In genomic region chr15:88241060-88241459, GRCh38 we compare ENCODE assay signal across 23 cellular contexts. TPM values are rescaled to one million over a fixed set of nuclear protein-coding genes. Genes with fewer than 3 reads are reported as not detected.
"Had no signal": no experiment of that assay in that cellular context is flagged by ENCODE, and none has a peak within 500 bp of the region (broad histone marks: within the 10 kb centered on the region; RNA-seq: fewer than 3 reads in every experiment).

No MANE protein-coding gene starts in this region.

- ATAC-seq: activated CD8-positive, alpha-beta memory T cell treated with anti-CD3 and anti-CD28 coated beads, Interleukin-2, amount 10 ng/mL, durations not matched to agents 7 days and 5 days; gastrocnemius medialis; heart right ventricle; left lung; upper lobe of right lung had no signal

- H3K4me1 Mint-ChIP-seq: activated CD8-positive, alpha-beta memory T cell treated with anti-CD3 and anti-CD28 coated beads, Interleukin-2, amount 10 ng/mL, durations not matched to agents 7 days and 5 days; central memory CD8-positive, alpha-beta T cell had no signal

- H3K27me3 Mint-ChIP-seq: brain had no signal

- H3K9me3 ChIP-seq: gastrocnemius medialis, left lung, ovary, testis, upper lobe of right lung had no signal

- H3K4me3 Mint-ChIP-seq: activated CD8-positive, alpha-beta memory T cell treated with anti-CD3 and anti-CD28 coated beads, Interleukin-2, amount 10 ng/mL, durations not matched to agents 7 days and 5 days; activated naive CD8-positive, alpha-beta T cell; activated T-cell treated with anti-CD3 and anti-CD28 coated beads, Interleukin-2, amount 50 U/mL, for 24 hours; brain; central memory CD8-positive, alpha-beta T cell; neural crest cell; stimulated activated naive CD8-positive, alpha-beta T cell treated with anti-CD3 and anti-CD28 coated beads, Interleukin-15, Interleukin-2, amounts not matched to agents 100 ng/mL and 50 ng/mL, for 24 hours had no signal

- H3K27ac ChIP-seq: epithelial cell of prostate, gastrocnemius medialis, heart right ventricle, left lung, ovary, testis, upper lobe of right lung had no signal

- DNase-seq: activated CD4-positive, alpha-beta T cell treated with anti-CD3 and anti-CD28 coated beads for 1 hour; activated CD4-positive, alpha-beta T cell treated with anti-CD3 and anti-CD28 coated beads, Interleukin-2, amount 50 U/mL, for 48 hours; activated CD8-positive, alpha-beta memory T cell treated with anti-CD3 and anti-CD28 coated beads, Interleukin-2, amount 10 ng/mL, durations not matched to agents 7 days and 5 days; activated effector memory CD4-positive, alpha-beta T cell treated with anti-CD3 and anti-CD28 coated beads, Interleukin-2, amount 50 U/mL, for 16 hours; activated T-cell treated with anti-CD3 and anti-CD28 coated beads, Interleukin-2, amount 50 U/mL, for 24 hours; amygdala; cortex of kidney; effector memory CD4-positive, alpha-beta T cell; gastrocnemius medialis; heart right ventricle; islet precursor cell; left lung; ovary; stimulated activated CD4-positive, alpha-beta T cell treated with anti-CD3 and anti-CD28 coated beads, Interleukin-4, amount 100 ng/mL, for 1 hour; stimulated activated CD8-positive, alpha-beta memory T cell treated with anti-CD3 and anti-CD28 coated beads, Interleukin-4, amount 100 ng/mL, for 48 hours; testis had no signal

- H3K36me3 Mint-ChIP-seq: activated CD8-positive, alpha-beta memory T cell treated with anti-CD3 and anti-CD28 coated beads, Interleukin-2, amount 10 ng/mL, durations not matched to agents 7 days and 5 days; activated naive CD8-positive, alpha-beta T cell had no signal

- H3K9me3 Mint-ChIP-seq: activated T-cell treated with anti-CD3 and anti-CD28 coated beads, Interleukin-2, amount 50 U/mL, for 24 hours; central memory CD8-positive, alpha-beta T cell; neural crest cell; stimulated activated naive CD8-positive, alpha-beta T cell treated with anti-CD3 and anti-CD28 coated beads, Interleukin-15, Interleukin-2, amounts not matched to agents 100 ng/mL and 50 ng/mL, for 24 hours had no signal

- H3K4me3 ChIP-seq: gastrocnemius medialis, heart right ventricle, left lung, ovary, testis, upper lobe of right lung had no signal

- H3K27ac Mint-ChIP-seq: activated CD8-positive, alpha-beta memory T cell treated with anti-CD3 and anti-CD28 coated beads, Interleukin-2, amount 10 ng/mL, durations not matched to agents 7 days and 5 days; activated naive CD8-positive, alpha-beta T cell; activated T-cell treated with anti-CD3 and anti-CD28 coated beads, Interleukin-2, amount 50 U/mL, for 24 hours; stimulated activated naive CD8-positive, alpha-beta T cell treated with anti-CD3 and anti-CD28 coated beads, Interleukin-15, Interleukin-2, amounts not matched to agents 100 ng/mL and 50 ng/mL, for 24 hours had no signal

- H3K27me3 ChIP-seq: gastrocnemius medialis, ovary, testis, upper lobe of right lung had no signal

- H3K4me1 ChIP-seq: gastrocnemius medialis, left lung, testis had no signal

- H3K36me3 ChIP-seq: gastrocnemius medialis, heart right ventricle, left lung, ovary, upper lobe of right lung had no signal

RNA-seq across cellular contexts. Expression of gene NTRK3, which starts 15.5 kb away (rescaled TPM):
- total RNA-seq: activated CD8-positive, alpha-beta memory T cell treated with anti-CD3 and anti-CD28 coated beads, Interleukin-2, amount 10 ng/mL, durations not matched to agents 7 days and 5 days had no signal
